ENCODE assay signal across 19 cellular contexts in genomic region chr18:3066391-3067079, GRCh38. TPM values are rescaled to one million over a fixed set of nuclear protein-coding genes. Genes with fewer than 3 reads are reported as not detected.
A peak's percentile ranks its signal among the peaks of the same experiment; 100 is the strongest.
DNase-seq lines count a peak whose midpoint lies in the region; ATAC-seq, FAIRE-seq and TF ChIP-seq lines count a peak whose summit lies in the region.
"Had no signal": no experiment of that assay in that cellular context is flagged by ENCODE, and none has a peak within 500 bp of the region (broad histone marks: within the 10 kb centered on the region; RNA-seq: fewer than 3 reads in every experiment).

No MANE protein-coding gene starts in this region.

- no peaks in the 10 kb centered on the region for H3K27me3 Mint-ChIP-seq in activated T-cell treated with anti-CD3 and anti-CD28 coated beads, Interleukin-2, amount 50 U/mL, for 24 hours
- no peaks in the 10 kb centered on the region for H3K27me3 Mint-ChIP-seq in activated naive CD8-positive, alpha-beta T cell treated with anti-CD3 and anti-CD28 coated beads, Interleukin-2, amount 10 ng/mL, durations not matched to agents 7 days and 5 days
- H3K27me3 Mint-ChIP-seq in natural killer cell treated with Interleukin-12 subunit alpha and Interleukin-12 subunit beta and Interleukin-15 and Interleukin-18, amount 100 ng/mL, for 72 hours, result no peaks in the 10 kb centered on the region
- H3K27me3 Mint-ChIP-seq: IgD-negative memory B cell had no signal

- peaks cover 1% of the 10 kb centered on the region for H3K9me3 Mint-ChIP-seq in activated T-cell treated with anti-CD3 and anti-CD28 coated beads, Interleukin-2, amount 50 U/mL, for 24 hours
- H3K9me3 Mint-ChIP-seq in activated naive CD8-positive, alpha-beta T cell treated with anti-CD3 and anti-CD28 coated beads, Interleukin-2, amount 10 ng/mL, durations not matched to agents 7 days and 5 days, result no peaks in the 10 kb centered on the region
- no peaks in the 10 kb centered on the region for H3K9me3 Mint-ChIP-seq in natural killer cell treated with Interleukin-12 subunit alpha and Interleukin-12 subunit beta and Interleukin-15 and Interleukin-18, amount 100 ng/mL, for 72 hours
- H3K9me3 Mint-ChIP-seq: IgD-negative memory B cell had no signal

- no peak for TF ChIP-seq POLR2A in GM12891 (IDR thresholded peaks at IDR 0.05; ENCODE audit: low read depth, low read length)

- peaks cover 6% of the 10 kb centered on the region for H3K36me3 Mint-ChIP-seq in activated T-cell treated with anti-CD3 and anti-CD28 coated beads, Interleukin-2, amount 50 U/mL, for 24 hours (ENCODE audit: low read depth)
- no peaks in the 10 kb centered on the region for H3K36me3 Mint-ChIP-seq in activated naive CD8-positive, alpha-beta T cell treated with anti-CD3 and anti-CD28 coated beads, Interleukin-2, amount 10 ng/mL, durations not matched to agents 7 days and 5 days
- no peaks in the 10 kb centered on the region for H3K36me3 Mint-ChIP-seq in natural killer cell treated with Interleukin-12 subunit alpha and Interleukin-12 subunit beta and Interleukin-15 and Interleukin-18, amount 100 ng/mL, for 72 hours
- H3K36me3 Mint-ChIP-seq: IgD-negative memory B cell had no signal

- POLR2A ChIA-PET in activated naive CD8-positive, alpha-beta T cell treated with anti-CD3 and anti-CD28 coated beads, Interleukin-2, amount 10 ng/mL, durations not matched to agents 7 days and 5 days (lab: Charles Lee), result no interaction called here

- no peak overlapping the region for H3K4me3 Mint-ChIP-seq in activated T-cell treated with anti-CD3 and anti-CD28 coated beads, Interleukin-2, amount 50 U/mL, for 24 hours
- peak overlapping the region; percentile 20 for H3K4me3 Mint-ChIP-seq in activated naive CD8-positive, alpha-beta T cell treated with anti-CD3 and anti-CD28 coated beads, Interleukin-2, amount 10 ng/mL, durations not matched to agents 7 days and 5 days
- peak overlapping the region; percentile 77 for H3K4me3 Mint-ChIP-seq in natural killer cell treated with Interleukin-12 subunit alpha and Interleukin-12 subunit beta and Interleukin-15 and Interleukin-18, amount 100 ng/mL, for 72 hours
- H3K4me3 Mint-ChIP-seq: IgD-negative memory B cell had no signal

- no peak for DNase-seq in activated T-cell treated with anti-CD3 and anti-CD28 coated beads, Interleukin-2, amount 50 U/mL, for 24 hours
- DNase-seq in activated T-cell treated with anti-CD3 and anti-CD28 coated beads for 4 hours (no peak), GM12891 (ENCODE audit: insufficient read length, low spot score) (no peak), C1 segment of cervical spinal cord (lab: John Stamatoyannopoulos, UW) (no peak)
- no peak for DNase-seq in activated naive CD8-positive, alpha-beta T cell treated with anti-CD3 and anti-CD28 coated beads, Interleukin-2, amount 10 ng/mL, durations not matched to agents 7 days and 5 days
- no peak for DNase-seq in natural killer cell treated with Interleukin-12 subunit alpha and Interleukin-12 subunit beta and Interleukin-15 and Interleukin-18, amount 100 ng/mL, for 72 hours (ENCODE audit: low spot score)
- DNase-seq: activated CD4-positive, alpha-beta T cell treated with anti-CD3 and anti-CD28 coated beads, Interleukin-2, amount 50 U/mL, for 1 hour; anterior cingulate cortex; DND-41; effector CD4-positive, alpha-beta T cell; esophagus squamous epithelium; HCEC 1CT; left cardiac atrium; NCI-H187; NCI-H226 had no signal

- no peak for ATAC-seq in activated naive CD8-positive, alpha-beta T cell treated with anti-CD3 and anti-CD28 coated beads, Interleukin-2, amount 10 ng/mL, durations not matched to agents 7 days and 5 days (ENCODE audit: low read depth)
- ATAC-seq in natural killer cell treated with Interleukin-12 subunit alpha and Interleukin-12 subunit beta and Interleukin-15 and Interleukin-18, amount 100 ng/mL, for 72 hours, result no peak
- ATAC-seq in GM21447 (IDR thresholded peaks at IDR 0.05; ENCODE audit: unreplicated experiment) (no peak), HG03457 (IDR thresholded peaks at IDR 0.05; ENCODE audit: unreplicated experiment) (no peak)
- ATAC-seq: SK-N-SH treated with all-trans-retinoic acid at 6 μM for 48 hours had no signal

- peaks cover 63% of the 10 kb centered on the region for H3K4me1 Mint-ChIP-seq in activated T-cell treated with anti-CD3 and anti-CD28 coated beads, Interleukin-2, amount 50 U/mL, for 24 hours (ENCODE audit: low read depth)
- H3K4me1 Mint-ChIP-seq in activated naive CD8-positive, alpha-beta T cell treated with anti-CD3 and anti-CD28 coated beads, Interleukin-2, amount 10 ng/mL, durations not matched to agents 7 days and 5 days, result peaks cover 50% of the 10 kb centered on the region
- H3K4me1 Mint-ChIP-seq in natural killer cell treated with Interleukin-12 subunit alpha and Interleukin-12 subunit beta and Interleukin-15 and Interleukin-18, amount 100 ng/mL, for 72 hours (ENCODE audit: low read depth in 2 of 2), result peaks cover 44 to 47% of the 10 kb centered on the region in 2 donors

- peak; percentile 23 for FAIRE-seq in GM12891 (lab: Jason Lieb, UNC)

- H3K27ac Mint-ChIP-seq in activated T-cell treated with anti-CD3 and anti-CD28 coated beads, Interleukin-2, amount 50 U/mL, for 24 hours, result peak overlapping the region; percentile 78
- peak overlapping the region; percentile 40 for H3K27ac Mint-ChIP-seq in activated naive CD8-positive, alpha-beta T cell treated with anti-CD3 and anti-CD28 coated beads, Interleukin-2, amount 10 ng/mL, durations not matched to agents 7 days and 5 days
- H3K27ac Mint-ChIP-seq in natural killer cell treated with Interleukin-12 subunit alpha and Interleukin-12 subunit beta and Interleukin-15 and Interleukin-18, amount 100 ng/mL, for 72 hours, result peak overlapping the region; percentile 61 to 86

TF ChIP-seq in GM12891, 5 proteins besides CTCF, POLR2A, EP300 and RAD21:
- TF ChIP-seq POU2F2 (IDR thresholded peaks at IDR 0.05; ENCODE audit: low read depth, low read length) (no peak), POLR2AphosphoS5 (IDR thresholded peaks at IDR 0.05; ENCODE audit: low read depth, low read length) (no peak), PAX5 (IDR thresholded peaks at IDR 0.05; ENCODE audit: insufficient read depth, low read length, severe bottlenecking) (no peak), TAF1 (IDR thresholded peaks at IDR 0.05; ENCODE audit: low read depth, low read length) (no peak), SPI1 (IDR thresholded peaks at IDR 0.05; ENCODE audit: low read depth, low read length) (no peak)

RNA-seq across cellular contexts. Expression of gene LPIN2, which starts 53.6 kb away (rescaled TPM):
- 13.3 TPM for polyA plus RNA-seq in GM12891 (2012; ENCODE audit: low read depth, missing spikeins)
- total RNA-seq in activated naive CD8-positive, alpha-beta T cell treated with anti-CD3 and anti-CD28 coated beads, Interleukin-2, amount 10 ng/mL, durations not matched to agents 7 days and 5 days, result 10 to 100 TPM; 91.0 to 93.9 TPM
- 10 to 100 TPM; 57.8 to 80.3 TPM for total RNA-seq in natural killer cell treated with Interleukin-12 subunit alpha and Interleukin-12 subunit beta and Interleukin-15 and Interleukin-18, amount 100 ng/mL, for 72 hours
